In genomic region chr16:27639588-27640276, GRCh38 we compare ENCODE assay signal across 8 cellular contexts.
DNase-seq lines count a peak whose midpoint lies in the region; FAIRE-seq and TF ChIP-seq lines count a peak whose summit lies in the region.

No MANE protein-coding gene starts in this region.

- H3K27ac ChIP-seq in RWPE1 (no peak overlapping the region), endodermal cell (ENCODE audit: low read depth, low read length) (peak overlapping the region; percentile 7)

- H3K9me3 ChIP-seq in endodermal cell (ENCODE audit: control insufficient read depth, low read length): no peaks in the 10 kb centered on the region

- peaks cover 2% of the 10 kb centered on the region for H3K4me1 Mint-ChIP-seq in endodermal cell

- no peaks in the 10 kb centered on the region for H3K4me1 ChIP-seq in endodermal cell (ENCODE audit: control insufficient read depth, insufficient read depth, low read length)

- H3K27me3 ChIP-seq in endodermal cell (ENCODE audit: control insufficient read depth, insufficient read depth, low read length, poor library complexity, severe bottlenecking): no peaks in the 10 kb centered on the region

- peak; percentile 77 for TF ChIP-seq CTCF in GM12872 (IDR thresholded peaks at IDR 0.05; ENCODE audit: insufficient read depth, low read depth, low read length)
- peak; percentile 59 for TF ChIP-seq CTCF in RWPE1 (conservative IDR thresholded peaks at IDR 0.05; ENCODE audit: low read depth)
- peak; percentile 84 for TF ChIP-seq CTCF in endodermal cell (conservative IDR thresholded peaks at IDR 0.05)

- H3K36me3 ChIP-seq in endodermal cell (ENCODE audit: control insufficient read depth, insufficient read depth, low read length): peaks cover 9% of the 10 kb centered on the region

- 60 to 62% methylated on average over 3 to 6 of the region's 6 CpGs for WGBS in endodermal cell (ENCODE audit: insufficient coverage in 1 of 2, insufficient read length in 1 of 2), 2 experiments

- no peak overlapping the region for H3K4me3 ChIP-seq in endodermal cell (ENCODE audit: low read length)

- peaks cover 2% of the 10 kb centered on the region for H3K9me3 Mint-ChIP-seq in endodermal cell

- CTCF ChIA-PET in RWPE1 (lab: Yijun Ruan, JAX): interaction anchor here (0.6 to 1.2 kb wide), 9 partner anchors 8 to 200 kb away, joined by 3 to 5 read pairs (median 3); no protein-coding TSS in a partner anchor

- no peak for FAIRE-seq in HTR-8/SVneo (lab: Jason Lieb, UNC)

- DNase-seq in AG08396 (ENCODE audit: low spot score) (peak; percentile 69), HTR-8/SVneo (ENCODE audit: insufficient read length, low spot score) (peak; percentile 58), RWPE1 (ENCODE audit: low spot score) (peak; percentile 62), endodermal cell (peak; percentile 78), medulla oblongata (ENCODE audit: extremely low spot score) (peak; percentile 62), LoVo (ENCODE audit: low spot score) (no peak)
- no peak for DNase-seq in stimulated activated naive CD4-positive, alpha-beta T cell (lab: John Stamatoyannopoulos, UW)

- no peak overlapping the region for H3K27ac Mint-ChIP-seq in endodermal cell

- peaks cover 20% of the 10 kb centered on the region for H3K36me3 Mint-ChIP-seq in endodermal cell (ENCODE audit: low read depth)

- POLR2A ChIA-PET in RWPE1 (lab: Yijun Ruan, JAX; ENCODE audit: low non-redundant PET): no interaction called here

- no peaks in the 10 kb centered on the region for H3K27me3 Mint-ChIP-seq in endodermal cell (ENCODE audit: insufficient read depth)

- H3K4me3 Mint-ChIP-seq in endodermal cell: no peak overlapping the region

- H3K9ac ChIP-seq in endodermal cell (ENCODE audit: extremely low read depth, low read length, poor library complexity, severe bottlenecking): no peak overlapping the region

Comparison
In these comparisons a context has a peak if more than half of its experiments do, and no peak if none do; other contexts are left out.
1. DNase-seq: peak in AG08396 (single experiment), HTR-8/SVneo (single experiment), RWPE1 (single experiment), endodermal cell (single experiment) and medulla oblongata (single experiment); none in LoVo (single experiment) and stimulated activated naive CD4-positive, alpha-beta T cell (0 of 6).
2. Peak in every context shown above with its lines, with median percentiles within 50 percentile points of each other: CTCF ChIP-seq.